ENCODE assay signal across 10 cellular contexts in genomic region chr4:165204462-165204830, GRCh38. TPM values are rescaled to one million over a fixed set of nuclear protein-coding genes. Genes with fewer than 3 reads are reported as not detected.
DNase-seq lines count a peak whose midpoint lies in the region; ATAC-seq and TF ChIP-seq lines count a peak whose summit lies in the region.
"Had no signal": no experiment of that assay in that cellular context is flagged by ENCODE, and none has a peak within 500 bp of the region (broad histone marks: within the 10 kb centered on the region; RNA-seq: fewer than 3 reads in every experiment).

No MANE protein-coding gene starts in this region.

- ATAC-seq in GM21576 (IDR thresholded peaks at IDR 0.05; ENCODE audit: unreplicated experiment): no peak
- no peak for ATAC-seq in omental fat pad (ENCODE audit: low FRiP score)

- TF ChIP-seq CTCF in omental fat pad (IDR thresholded peaks at IDR 0.05): no peak

- DNase-seq in activated CD4-positive, alpha-beta T cell treated with anti-CD3 and anti-CD28 coated beads, Interleukin-2, amount 50 U/mL, for 48 hours: peak; percentile 9 to 37
- DNase-seq in activated CD4-positive, alpha-beta T cell treated with anti-CD3 and anti-CD28 coated beads for 1 hour: no peak
- DNase-seq in M059J (ENCODE audit: low read depth): peak; percentile 51
- DNase-seq in astrocyte of the hippocampus (ENCODE audit: low read depth, low spot score): peak; percentile 35
- peak; percentile 66 for DNase-seq in renal cortical epithelial cell (ENCODE audit: low read depth)
- no peak for DNase-seq in NAMALWA (ENCODE audit: low spot score)
- DNase-seq in omental fat pad (ENCODE audit: low spot score): no peak
- DNase-seq: aorta, H7 had no signal

RNA-seq across cellular contexts. Expression of gene KLHL2, which starts 2.9 kb away (rescaled TPM):
- total RNA-seq in M059J (2014; rRNA removed; shearing (Covaris generic)): 19.3 and 26.5 TPM in 2 replicates
- total RNA-seq in renal cortical epithelial cell (18.8 and 30.9 TPM in 2 replicates), omental fat pad (10 to 100 TPM; 23.1 to 42.6 (median 32.4) TPM)

Comparison
In these comparisons a context has a peak if more than half of its experiments do, and no peak if none do; other contexts are left out.
1. DNase-seq: peak in activated CD4-positive, alpha-beta T cell treated with anti-CD3 and anti-CD28 coated beads, Interleukin-2, amount 50 U/mL, for 48 hours (2 of 2), M059J (single experiment), astrocyte of the hippocampus (single experiment) and renal cortical epithelial cell (single experiment); none in activated CD4-positive, alpha-beta T cell treated with anti-CD3 and anti-CD28 coated beads for 1 hour (single experiment), NAMALWA (single experiment) and omental fat pad (single experiment).